In genomic region chr14:103834956-103835355, GRCh38 we compare ENCODE assay signal across 33 cellular contexts.
"Had no signal": no experiment of that assay in that cellular context is flagged by ENCODE, and none has a peak within 500 bp of the region (broad histone marks: within the 10 kb centered on the region; RNA-seq: fewer than 3 reads in every experiment).

No MANE protein-coding gene starts in this region.

- ATAC-seq: activated CD4-positive, CD25-positive, alpha-beta regulatory T cell treated with anti-CD3 and anti-CD28 coated beads, Interleukin-2, amount 50 U/mL, for 24 hours; activated CD8-positive, alpha-beta T cell treated with anti-CD3 and anti-CD28 coated beads for 36 hours; activated naive CD4-positive, alpha-beta T cell treated with anti-CD3 and anti-CD28 coated beads, Interleukin-2, amount 50 U/mL, for 72 hours; activated T-cell treated with anti-CD3 and anti-CD28 coated beads, Interleukin-2, amount 50 U/mL, for 4 hours; foreskin keratinocyte; gastrocnemius medialis; T-helper 17 cell had no signal

- H3K36me3 ChIP-seq: ascending aorta, breast epithelium, cardiac muscle cell, esophagus muscularis mucosa, gastrocnemius medialis, WERI-Rb-1 had no signal

- DNase-seq: activated B cell treated with CpG ODN at 0.5 μM for 24 hours; activated CD4-positive, alpha-beta T cell treated with anti-CD3 and anti-CD28 coated beads for 48 hours; activated CD4-positive, alpha-beta T cell treated with anti-CD3 and anti-CD28 coated beads, Interleukin-2, amount 50 U/mL, for 1 hour; activated CD4-positive, alpha-beta T cell treated with anti-CD3 and anti-CD28 coated beads, Interleukin-2, amount 50 U/mL, for 48 hours; activated CD8-positive, alpha-beta memory T cell treated with anti-CD3 and anti-CD28 coated beads for 24 hours; activated CD8-positive, alpha-beta T cell treated with anti-CD3 and anti-CD28 coated beads for 36 hours; activated gamma-delta T cell; activated naive CD4-positive, alpha-beta T cell; activated naive CD4-positive, alpha-beta T cell treated with anti-CD3 and anti-CD28 coated beads, Interleukin-2, amount 10 ng/mL, durations not matched to agents 7 days and 5 days; activated naive CD8-positive, alpha-beta T cell treated with anti-CD3 and anti-CD28 coated beads, Interleukin-2, amount 10 ng/mL, durations not matched to agents 7 days and 5 days; activated T-cell treated with anti-CD3 and anti-CD28 coated beads, Interleukin-2, amount 50 U/mL, for 4 hours; dorsolateral prefrontal cortex; effector memory CD4-positive, alpha-beta T cell; erythroblast; foreskin keratinocyte; gastrocnemius medialis; glutamatergic neuron; T-helper 1 cell; T-helper 17 cell; T1000; WERI-Rb-1 had no signal

- H3K9me3 Mint-ChIP-seq: activated B cell treated with CpG ODN at 0.5 μM for 24 hours; activated CD8-positive, alpha-beta T cell treated with anti-CD3 and anti-CD28 coated beads for 36 hours; activated naive CD4-positive, alpha-beta T cell treated with anti-CD3 and anti-CD28 coated beads, Interleukin-2, amount 10 ng/mL, durations not matched to agents 7 days and 5 days; activated naive CD4-positive, alpha-beta T cell treated with anti-CD3 and anti-CD28 coated beads, Interleukin-2, amount 50 U/mL, for 72 hours; activated naive CD8-positive, alpha-beta T cell treated with anti-CD3 and anti-CD28 coated beads, Interleukin-2, amount 10 ng/mL, durations not matched to agents 7 days and 5 days; activated T-cell treated with anti-CD3 and anti-CD28 coated beads, Interleukin-2, amount 50 U/mL, for 4 hours; activated T-helper 2 cell treated with anti-CD3 and anti-CD28 coated beads, Interferon-gamma antibody, Interleukin-2, Interleukin-4, amounts not matched to agents 10 μg/mL and 5 μg/mL and 100 μg/mL, durations not matched to agents 14 hours and 24 hours and 36 hours; brain; central memory CD8-positive, alpha-beta T cell; dendritic cell treated with granulocyte-macrophage colony-stimulating factor and Interleukin-4, amounts not matched to agents 40 ng/mL and 50 ng/mL, for 4 days; T-helper 2 cell treated with Interferon-gamma antibody and Interleukin-4, amounts not matched to agents 5 μg/mL and 100 μg/mL, for 36 hours had no signal

- H3K27ac ChIP-seq: ascending aorta, breast epithelium, coronary artery, dorsolateral prefrontal cortex, esophagus muscularis mucosa, foreskin keratinocyte, gastrocnemius medialis, WERI-Rb-1 had no signal

- H3K9me3 ChIP-seq: ascending aorta, breast epithelium, esophagus muscularis mucosa, gastrocnemius medialis had no signal

- H3K4me3 Mint-ChIP-seq: activated B cell treated with CpG ODN at 0.5 μM for 24 hours; activated CD8-positive, alpha-beta T cell treated with anti-CD3 and anti-CD28 coated beads for 36 hours; activated naive CD4-positive, alpha-beta T cell treated with anti-CD3 and anti-CD28 coated beads, Interleukin-2, amount 10 ng/mL, durations not matched to agents 7 days and 5 days; activated naive CD8-positive, alpha-beta T cell treated with anti-CD3 and anti-CD28 coated beads, Interleukin-2, amount 10 ng/mL, durations not matched to agents 7 days and 5 days; activated T-cell treated with anti-CD3 and anti-CD28 coated beads, Interleukin-2, amount 50 U/mL, for 4 hours; brain; central memory CD8-positive, alpha-beta T cell; dendritic cell treated with granulocyte-macrophage colony-stimulating factor and Interleukin-4, amounts not matched to agents 40 ng/mL and 50 ng/mL, for 4 days; T-helper 17 cell; T-helper 2 cell treated with Interferon-gamma antibody and Interleukin-4, amounts not matched to agents 5 μg/mL and 100 μg/mL, for 36 hours had no signal

- H3K36me3 Mint-ChIP-seq: activated naive CD4-positive, alpha-beta T cell treated with anti-CD3 and anti-CD28 coated beads, Interleukin-2, amount 10 ng/mL, durations not matched to agents 7 days and 5 days; activated naive CD4-positive, alpha-beta T cell treated with anti-CD3 and anti-CD28 coated beads, Interleukin-2, amount 50 U/mL, for 72 hours; brain had no signal

- H3K4me1 Mint-ChIP-seq: activated B cell treated with CpG ODN at 0.5 μM for 24 hours; activated naive CD4-positive, alpha-beta T cell treated with anti-CD3 and anti-CD28 coated beads, Interleukin-2, amount 10 ng/mL, durations not matched to agents 7 days and 5 days had no signal

- H3K4me3 ChIP-seq: ascending aorta, breast epithelium, cardiac muscle cell, coronary artery, dorsolateral prefrontal cortex, esophagus muscularis mucosa, gastrocnemius medialis had no signal

- H3K27me3 Mint-ChIP-seq: activated B cell treated with CpG ODN at 0.5 μM for 24 hours; activated CD8-positive, alpha-beta T cell treated with anti-CD3 and anti-CD28 coated beads for 36 hours; activated naive CD4-positive, alpha-beta T cell treated with anti-CD3 and anti-CD28 coated beads, Interleukin-2, amount 10 ng/mL, durations not matched to agents 7 days and 5 days; brain; central memory CD8-positive, alpha-beta T cell; T-helper 17 cell had no signal

- H3K27ac Mint-ChIP-seq: activated B cell treated with CpG ODN at 0.5 μM for 24 hours; activated CD8-positive, alpha-beta T cell treated with anti-CD3 and anti-CD28 coated beads for 36 hours; activated naive CD4-positive, alpha-beta T cell treated with anti-CD3 and anti-CD28 coated beads, Interleukin-2, amount 10 ng/mL, durations not matched to agents 7 days and 5 days; activated naive CD4-positive, alpha-beta T cell treated with anti-CD3 and anti-CD28 coated beads, Interleukin-2, amount 50 U/mL, for 72 hours; activated naive CD8-positive, alpha-beta T cell treated with anti-CD3 and anti-CD28 coated beads, Interleukin-2, amount 10 ng/mL, durations not matched to agents 7 days and 5 days; activated T-helper 2 cell treated with anti-CD3 and anti-CD28 coated beads, Interferon-gamma antibody, Interleukin-2, Interleukin-4, amounts not matched to agents 10 μg/mL and 5 μg/mL and 100 μg/mL, durations not matched to agents 14 hours and 24 hours and 36 hours; brain; dendritic cell treated with granulocyte-macrophage colony-stimulating factor and Interleukin-4, amounts not matched to agents 40 ng/mL and 50 ng/mL, for 4 days; T-helper 17 cell; T-helper 2 cell treated with Interferon-gamma antibody and Interleukin-4, amounts not matched to agents 5 μg/mL and 100 μg/mL, for 36 hours had no signal

- H3K4me1 ChIP-seq: ascending aorta, breast epithelium, gastrocnemius medialis had no signal

- H3K27me3 ChIP-seq: ascending aorta, breast epithelium, cardiac muscle cell, dorsolateral prefrontal cortex, esophagus muscularis mucosa, foreskin keratinocyte, gastrocnemius medialis had no signal
